ENCODE assay signal across 1 cellular context in genomic region chr10:46264737-46265368, GRCh38.
TF ChIP-seq lines count a peak whose summit lies in the region.

No MANE protein-coding gene starts in this region.

TF ChIP-seq in SK-N-SH, 30 proteins besides CTCF, POLR2A, EP300 and RAD21 (continued from another document):
- TF ChIP-seq ZBTB33 (IDR thresholded peaks at IDR 0.05; ENCODE audit: borderline replicate concordance, low read depth) (no peak), ELF1 (IDR thresholded peaks at IDR 0.05) (no peak), GABPA (IDR thresholded peaks at IDR 0.05; ENCODE audit: low read depth) (no peak), MXI1 (IDR thresholded peaks at IDR 0.05; ENCODE audit: low read depth, low read length) (no peak)
